ENCODE assay signal across 13 cellular contexts in the genomic region with DNA sequence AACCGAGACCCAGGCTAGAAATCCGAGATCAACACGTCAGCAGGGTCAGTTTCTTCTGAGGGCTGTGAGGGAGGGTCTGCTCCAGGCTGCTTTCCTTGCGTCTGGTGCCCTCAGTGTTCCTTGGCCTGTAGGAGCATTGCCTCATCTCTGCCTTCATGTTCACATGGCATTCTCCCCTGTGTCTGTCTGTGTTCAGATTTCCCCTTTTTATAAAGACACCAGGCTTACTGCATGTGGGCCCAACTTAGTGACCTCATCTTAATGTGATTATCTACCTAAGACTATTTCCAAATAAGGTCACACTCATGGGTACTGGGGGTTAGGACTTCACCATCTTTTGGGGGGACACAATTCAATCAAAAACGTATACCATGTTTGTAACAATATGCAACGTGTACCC. TPM values are rescaled to one million over a fixed set of nuclear protein-coding genes. Genes with fewer than 3 reads are reported as not detected.
A peak's percentile ranks its signal among the peaks of the same experiment; 100 is the strongest.
DNase-seq lines count a peak whose midpoint lies in the region; ATAC-seq and TF ChIP-seq lines count a peak whose summit lies in the region.
"Had no signal": no experiment of that assay in that cellular context is flagged by ENCODE, and none has a peak within 500 bp of the region (broad histone marks: within the 10 kb centered on the region; RNA-seq: fewer than 3 reads in every experiment).

No MANE protein-coding gene starts in this region.

- 77% methylated on average over 6 of the region's 6 CpGs for WGBS in thymus

- H3K36me3 Mint-ChIP-seq in activated T-cell treated with anti-CD3 and anti-CD28 coated beads, Interleukin-2, amount 50 U/mL, for 24 hours (ENCODE audit: low read depth) = peaks cover 59% of the 10 kb centered on the region
- peaks cover 44% of the 10 kb centered on the region for H3K36me3 Mint-ChIP-seq in activated CD4-positive, alpha-beta memory T cell treated with anti-CD3 and anti-CD28 coated beads, Interleukin-2, amount 10 ng/mL, durations not matched to agents 7 days and 5 days (ENCODE audit: low read depth)
- H3K36me3 Mint-ChIP-seq: naive B cell had no signal

- DNase-seq in activated T-cell treated with anti-CD3 and anti-CD28 coated beads, Interleukin-2, amount 50 U/mL, for 24 hours = no peak
- DNase-seq in activated T-cell treated with anti-CD3 and anti-CD28 coated beads for 4 hours (no peak), lower lobe of right lung (no peak), NCI-H1417 (lab: John Stamatoyannopoulos, UW) (no peak), foreskin fibroblast (no peak)
- DNase-seq in activated CD4-positive, alpha-beta memory T cell treated with anti-CD3 and anti-CD28 coated beads, Interleukin-2, amount 10 ng/mL, durations not matched to agents 7 days and 5 days = no peak
- DNase-seq: Kasumi-1, naive B cell, NCI-H187 treated with DMSO at 0.1 percent for 48 hours, NCI-H524, PC-3 had no signal

- H3K4me1 ChIP-seq in lower lobe of right lung (peaks cover 17% of the 10 kb centered on the region), thymus (ENCODE audit: control insufficient read depth, insufficient read depth, low read length) (no peaks in the 10 kb centered on the region)

- H3K4me3 ChIP-seq in lower lobe of right lung (peak overlapping the region; percentile 43), thymus (ENCODE audit: low read length) (peak overlapping the region; percentile 43), foreskin fibroblast (ENCODE audit: low read depth in 1 of 2, low read length in 2 of 2) (no peak overlapping the region)

- H3K27ac ChIP-seq in lower lobe of right lung (no peak overlapping the region), thymus (ENCODE audit: low read depth) (peak overlapping the region; percentile 80)

- H3K4me3 Mint-ChIP-seq in activated T-cell treated with anti-CD3 and anti-CD28 coated beads, Interleukin-2, amount 50 U/mL, for 24 hours = peak overlapping the region; percentile 94
- peak overlapping the region; percentile 85 for H3K4me3 Mint-ChIP-seq in activated CD4-positive, alpha-beta memory T cell treated with anti-CD3 and anti-CD28 coated beads, Interleukin-2, amount 10 ng/mL, durations not matched to agents 7 days and 5 days

- CTCF ChIA-PET in activated CD4-positive, alpha-beta memory T cell treated with anti-CD3 and anti-CD28 coated beads, Interleukin-2, amount 10 ng/mL, durations not matched to agents 7 days and 5 days (lab: Charles Lee) = interaction anchor here (1.0 to 2.4 kb wide), 6 partner anchors 11 to 33 kb away, joined by 3 to 12 read pairs (median 6); no protein-coding TSS in a partner anchor

- intact Hi-C loops in lower lobe of right lung (cut with DNase I) = no loop called here

- peaks cover 73% of the 10 kb centered on the region for H3K4me1 Mint-ChIP-seq in activated T-cell treated with anti-CD3 and anti-CD28 coated beads, Interleukin-2, amount 50 U/mL, for 24 hours (ENCODE audit: low read depth)
- H3K4me1 Mint-ChIP-seq in activated CD4-positive, alpha-beta memory T cell treated with anti-CD3 and anti-CD28 coated beads, Interleukin-2, amount 10 ng/mL, durations not matched to agents 7 days and 5 days = peaks cover 68% of the 10 kb centered on the region

- no peak for ATAC-seq in lower lobe of right lung
- ATAC-seq in GM19035 (IDR thresholded peaks at IDR 0.05; ENCODE audit: unreplicated experiment) = no peak
- ATAC-seq: PC-3 had no signal

- POLR2A ChIA-PET in activated CD4-positive, alpha-beta memory T cell treated with anti-CD3 and anti-CD28 coated beads, Interleukin-2, amount 10 ng/mL, durations not matched to agents 7 days and 5 days (lab: Charles Lee) = interaction anchor here (1.1 to 19.2 kb wide), 9 partner anchors 11 to 261 kb away, joined by 3 to 715 read pairs (median 6); partner anchors contain the start of genes PARP4 and SPATA13

- no peaks in the 10 kb centered on the region for H3K27me3 Mint-ChIP-seq in activated T-cell treated with anti-CD3 and anti-CD28 coated beads, Interleukin-2, amount 50 U/mL, for 24 hours
- no peaks in the 10 kb centered on the region for H3K27me3 Mint-ChIP-seq in activated CD4-positive, alpha-beta memory T cell treated with anti-CD3 and anti-CD28 coated beads, Interleukin-2, amount 10 ng/mL, durations not matched to agents 7 days and 5 days
- H3K27me3 Mint-ChIP-seq: naive B cell had no signal

- TF ChIP-seq CTCF in lower lobe of right lung (IDR thresholded peaks at IDR 0.05) = no peak
- TF ChIP-seq CTCF in foreskin fibroblast (IDR thresholded peaks at IDR 0.05; ENCODE audit: low read depth, low read length) = no peak

- no peaks in the 10 kb centered on the region for H3K9me3 Mint-ChIP-seq in activated T-cell treated with anti-CD3 and anti-CD28 coated beads, Interleukin-2, amount 50 U/mL, for 24 hours
- no peaks in the 10 kb centered on the region for H3K9me3 Mint-ChIP-seq in activated CD4-positive, alpha-beta memory T cell treated with anti-CD3 and anti-CD28 coated beads, Interleukin-2, amount 10 ng/mL, durations not matched to agents 7 days and 5 days
- H3K9me3 Mint-ChIP-seq: naive B cell had no signal

- no peaks in the 10 kb centered on the region for H3K9me3 ChIP-seq in lower lobe of right lung
- no peaks in the 10 kb centered on the region for H3K9me3 ChIP-seq in thymus (ENCODE audit: control insufficient read depth)

- H3K36me3 ChIP-seq in lower lobe of right lung (peaks cover 23% of the 10 kb centered on the region), thymus (ENCODE audit: control insufficient read depth, insufficient read depth) (no peaks in the 10 kb centered on the region)

- H3K27me3 ChIP-seq in lower lobe of right lung (ENCODE audit: low read depth) (no peaks in the 10 kb centered on the region), thymus (ENCODE audit: control insufficient read depth, insufficient read depth) (no peaks in the 10 kb centered on the region)

- peak overlapping the region; percentile 94 for H3K27ac Mint-ChIP-seq in activated T-cell treated with anti-CD3 and anti-CD28 coated beads, Interleukin-2, amount 50 U/mL, for 24 hours
- H3K27ac Mint-ChIP-seq in activated CD4-positive, alpha-beta memory T cell treated with anti-CD3 and anti-CD28 coated beads, Interleukin-2, amount 10 ng/mL, durations not matched to agents 7 days and 5 days = peak overlapping the region; percentile 96

RNA-seq across cellular contexts. Expression of gene C1QTNF9, which starts 57.2 kb away (rescaled TPM):
- total RNA-seq in activated CD4-positive, alpha-beta memory T cell treated with anti-CD3 and anti-CD28 coated beads, Interleukin-2, amount 10 ng/mL, durations not matched to agents 7 days and 5 days = not detected
- total RNA-seq in lower lobe of right lung = not detected
- 0.30 TPM for polyA plus RNA-seq in thymus

Comparison
In these comparisons a context has a peak if more than half of its experiments do, and no peak if none do; other contexts are left out.
1. H3K4me3 ChIP-seq: peak in lower lobe of right lung (single experiment) and thymus (single experiment); none in foreskin fibroblast (0 of 2).